Comparison of ENCODE assay signal across 10 cellular contexts in genomic region chr3:152905631-152906030, GRCh38.
"Had no signal": no experiment of that assay in that cellular context is flagged by ENCODE, and none has a peak within 500 bp of the region (broad histone marks: within the 10 kb centered on the region; RNA-seq: fewer than 3 reads in every experiment).

No MANE protein-coding gene starts in this region.

- H3K4me2 ChIP-seq: KMS-11 had no signal

- H3K4me1 ChIP-seq: HAP-1 had no signal

- H3K27ac ChIP-seq: GM23248, HL-60, KMS-11 had no signal

- ATAC-seq: HCT116 had no signal

- H3K9me3 ChIP-seq: HAP-1 had no signal

- DNase-seq: GM23248, GOT3, H7, IMR-90, Karpas-422, KBM-7 had no signal

- H3K4me3 ChIP-seq: GM23248, HAP-1 had no signal

- H3K36me3 ChIP-seq: HAP-1 had no signal

- H3K9ac ChIP-seq: GM23248, KMS-11 had no signal

- H2AFZ ChIP-seq: GM23248 had no signal
